In the genomic region with DNA sequence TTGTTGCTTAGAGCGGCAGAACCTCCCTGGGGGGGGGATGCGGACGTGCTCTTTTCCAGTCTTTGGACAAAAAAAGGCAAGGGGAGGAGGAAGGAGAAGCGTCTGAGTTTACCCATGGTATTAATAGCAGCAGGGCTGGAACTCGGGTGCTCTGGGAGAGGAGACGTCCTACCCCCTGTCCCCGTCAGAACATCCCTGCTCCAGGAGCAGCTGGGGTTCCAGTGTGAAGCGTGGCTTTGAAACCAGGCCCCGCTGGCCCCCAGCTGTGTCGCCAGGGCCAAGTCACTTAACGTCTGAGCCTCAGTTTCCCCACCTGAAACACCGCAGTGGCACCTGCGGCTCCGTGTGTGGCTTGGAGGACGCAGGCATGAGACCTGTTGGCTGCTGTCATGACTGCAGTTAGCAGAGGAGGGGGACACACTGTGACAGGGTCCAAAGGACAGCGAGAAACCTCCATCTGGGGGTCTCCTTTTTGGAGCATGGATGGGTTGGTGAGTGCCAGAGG, we compare ENCODE assay signal across 1 cellular context.
TF ChIP-seq lines count a peak whose summit lies in the region.

No MANE protein-coding gene starts in this region.

TF ChIP-seq in H1, 55 proteins besides CTCF, POLR2A, EP300 and RAD21 (continued from another document):
- TF ChIP-seq CREB1 (IDR thresholded peaks at IDR 0.05) = no peak
- TF ChIP-seq EZH2 (IDR thresholded peaks at IDR 0.05; ENCODE audit: low read depth, low read length, severe bottlenecking) = no peak
- TF ChIP-seq, protein P1, sequence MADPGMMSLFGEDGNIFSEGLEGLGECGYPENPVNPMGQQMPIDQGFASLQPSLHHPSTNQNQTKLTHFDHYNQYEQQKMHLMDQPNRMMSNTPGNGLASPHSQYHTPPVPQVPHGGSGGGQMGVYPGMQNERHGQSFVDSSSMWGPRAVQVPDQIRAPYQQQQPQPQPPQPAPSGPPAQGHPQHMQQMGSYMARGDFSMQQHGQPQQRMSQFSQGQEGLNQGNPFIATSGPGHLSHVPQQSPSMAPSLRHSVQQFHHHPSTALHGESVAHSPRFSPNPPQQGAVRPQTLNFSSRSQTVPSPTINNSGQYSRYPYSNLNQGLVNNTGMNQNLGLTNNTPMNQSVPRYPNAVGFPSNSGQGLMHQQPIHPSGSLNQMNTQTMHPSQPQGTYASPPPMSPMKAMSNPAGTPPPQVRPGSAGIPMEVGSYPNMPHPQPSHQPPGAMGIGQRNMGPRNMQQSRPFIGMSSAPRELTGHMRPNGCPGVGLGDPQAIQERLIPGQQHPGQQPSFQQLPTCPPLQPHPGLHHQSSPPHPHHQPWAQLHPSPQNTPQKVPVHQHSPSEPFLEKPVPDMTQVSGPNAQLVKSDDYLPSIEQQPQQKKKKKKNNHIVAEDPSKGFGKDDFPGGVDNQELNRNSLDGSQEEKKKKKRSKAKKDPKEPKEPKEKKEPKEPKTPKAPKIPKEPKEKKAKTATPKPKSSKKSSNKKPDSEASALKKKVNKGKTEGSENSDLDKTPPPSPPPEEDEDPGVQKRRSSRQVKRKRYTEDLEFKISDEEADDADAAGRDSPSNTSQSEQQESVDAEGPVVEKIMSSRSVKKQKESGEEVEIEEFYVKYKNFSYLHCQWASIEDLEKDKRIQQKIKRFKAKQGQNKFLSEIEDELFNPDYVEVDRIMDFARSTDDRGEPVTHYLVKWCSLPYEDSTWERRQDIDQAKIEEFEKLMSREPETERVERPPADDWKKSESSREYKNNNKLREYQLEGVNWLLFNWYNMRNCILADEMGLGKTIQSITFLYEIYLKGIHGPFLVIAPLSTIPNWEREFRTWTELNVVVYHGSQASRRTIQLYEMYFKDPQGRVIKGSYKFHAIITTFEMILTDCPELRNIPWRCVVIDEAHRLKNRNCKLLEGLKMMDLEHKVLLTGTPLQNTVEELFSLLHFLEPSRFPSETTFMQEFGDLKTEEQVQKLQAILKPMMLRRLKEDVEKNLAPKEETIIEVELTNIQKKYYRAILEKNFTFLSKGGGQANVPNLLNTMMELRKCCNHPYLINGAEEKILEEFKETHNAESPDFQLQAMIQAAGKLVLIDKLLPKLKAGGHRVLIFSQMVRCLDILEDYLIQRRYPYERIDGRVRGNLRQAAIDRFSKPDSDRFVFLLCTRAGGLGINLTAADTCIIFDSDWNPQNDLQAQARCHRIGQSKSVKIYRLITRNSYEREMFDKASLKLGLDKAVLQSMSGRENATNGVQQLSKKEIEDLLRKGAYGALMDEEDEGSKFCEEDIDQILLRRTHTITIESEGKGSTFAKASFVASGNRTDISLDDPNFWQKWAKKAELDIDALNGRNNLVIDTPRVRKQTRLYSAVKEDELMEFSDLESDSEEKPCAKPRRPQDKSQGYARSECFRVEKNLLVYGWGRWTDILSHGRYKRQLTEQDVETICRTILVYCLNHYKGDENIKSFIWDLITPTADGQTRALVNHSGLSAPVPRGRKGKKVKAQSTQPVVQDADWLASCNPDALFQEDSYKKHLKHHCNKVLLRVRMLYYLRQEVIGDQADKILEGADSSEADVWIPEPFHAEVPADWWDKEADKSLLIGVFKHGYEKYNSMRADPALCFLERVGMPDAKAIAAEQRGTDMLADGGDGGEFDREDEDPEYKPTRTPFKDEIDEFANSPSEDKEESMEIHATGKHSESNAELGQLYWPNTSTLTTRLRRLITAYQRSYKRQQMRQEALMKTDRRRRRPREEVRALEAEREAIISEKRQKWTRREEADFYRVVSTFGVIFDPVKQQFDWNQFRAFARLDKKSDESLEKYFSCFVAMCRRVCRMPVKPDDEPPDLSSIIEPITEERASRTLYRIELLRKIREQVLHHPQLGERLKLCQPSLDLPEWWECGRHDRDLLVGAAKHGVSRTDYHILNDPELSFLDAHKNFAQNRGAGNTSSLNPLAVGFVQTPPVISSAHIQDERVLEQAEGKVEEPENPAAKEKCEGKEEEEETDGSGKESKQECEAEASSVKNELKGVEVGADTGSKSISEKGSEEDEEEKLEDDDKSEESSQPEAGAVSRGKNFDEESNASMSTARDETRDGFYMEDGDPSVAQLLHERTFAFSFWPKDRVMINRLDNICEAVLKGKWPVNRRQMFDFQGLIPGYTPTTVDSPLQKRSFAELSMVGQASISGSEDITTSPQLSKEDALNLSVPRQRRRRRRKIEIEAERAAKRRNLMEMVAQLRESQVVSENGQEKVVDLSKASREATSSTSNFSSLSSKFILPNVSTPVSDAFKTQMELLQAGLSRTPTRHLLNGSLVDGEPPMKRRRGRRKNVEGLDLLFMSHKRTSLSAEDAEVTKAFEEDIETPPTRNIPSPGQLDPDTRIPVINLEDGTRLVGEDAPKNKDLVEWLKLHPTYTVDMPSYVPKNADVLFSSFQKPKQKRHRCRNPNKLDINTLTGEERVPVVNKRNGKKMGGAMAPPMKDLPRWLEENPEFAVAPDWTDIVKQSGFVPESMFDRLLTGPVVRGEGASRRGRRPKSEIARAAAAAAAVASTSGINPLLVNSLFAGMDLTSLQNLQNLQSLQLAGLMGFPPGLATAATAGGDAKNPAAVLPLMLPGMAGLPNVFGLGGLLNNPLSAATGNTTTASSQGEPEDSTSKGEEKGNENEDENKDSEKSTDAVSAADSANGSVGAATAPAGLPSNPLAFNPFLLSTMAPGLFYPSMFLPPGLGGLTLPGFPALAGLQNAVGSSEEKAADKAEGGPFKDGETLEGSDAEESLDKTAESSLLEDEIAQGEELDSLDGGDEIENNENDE (IDR thresholded peaks at IDR 0.05; ENCODE audit: insufficient replicate concordance, low read length) = no peak
- TF ChIP-seq ASH2L (IDR thresholded peaks at IDR 0.05; ENCODE audit: low read length) = no peak
- no peak for TF ChIP-seq MAX (IDR thresholded peaks at IDR 0.05)
- no peak for TF ChIP-seq HDAC6 (IDR thresholded peaks at IDR 0.05; ENCODE audit: low read depth, low read length)
